ENCODE assay signal across 1 cellular context in the genomic region with DNA sequence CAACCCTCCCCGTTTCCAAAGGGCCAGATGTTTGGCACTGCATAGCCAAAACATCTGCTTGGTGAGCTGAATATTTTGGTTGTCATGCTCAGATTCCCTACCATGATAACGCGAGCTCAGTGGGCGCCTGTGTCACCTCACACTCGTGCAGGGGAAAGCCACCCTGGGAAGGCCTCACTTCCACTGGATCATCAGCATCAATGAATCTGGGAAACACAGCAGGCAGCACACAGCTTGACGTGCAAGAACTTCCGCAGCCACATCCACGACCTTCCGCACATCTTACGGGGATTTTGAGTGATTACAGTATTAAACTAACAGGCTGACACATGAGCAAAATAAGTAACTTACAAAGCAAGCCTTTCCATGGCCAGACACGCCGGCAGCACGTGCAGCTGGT.
TF ChIP-seq lines count a peak whose summit lies in the region.

No MANE protein-coding gene starts in this region.

TF ChIP-seq in IMR-90, 13 proteins besides CTCF, POLR2A, EP300 and RAD21:
- TF ChIP-seq, protein P1, sequence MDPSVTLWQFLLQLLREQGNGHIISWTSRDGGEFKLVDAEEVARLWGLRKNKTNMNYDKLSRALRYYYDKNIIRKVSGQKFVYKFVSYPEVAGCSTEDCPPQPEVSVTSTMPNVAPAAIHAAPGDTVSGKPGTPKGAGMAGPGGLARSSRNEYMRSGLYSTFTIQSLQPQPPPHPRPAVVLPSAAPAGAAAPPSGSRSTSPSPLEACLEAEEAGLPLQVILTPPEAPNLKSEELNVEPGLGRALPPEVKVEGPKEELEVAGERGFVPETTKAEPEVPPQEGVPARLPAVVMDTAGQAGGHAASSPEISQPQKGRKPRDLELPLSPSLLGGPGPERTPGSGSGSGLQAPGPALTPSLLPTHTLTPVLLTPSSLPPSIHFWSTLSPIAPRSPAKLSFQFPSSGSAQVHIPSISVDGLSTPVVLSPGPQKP (IDR thresholded peaks at IDR 0.05; ENCODE audit: borderline replicate concordance, low read depth, low read length), result no peak
- TF ChIP-seq MAZ (IDR thresholded peaks at IDR 0.05; ENCODE audit: borderline replicate concordance, low read depth, low read length) (no peak), CEBPB (IDR thresholded peaks at IDR 0.05; ENCODE audit: low read depth, low read length) (no peak), NFE2L2 (IDR thresholded peaks at IDR 0.05; ENCODE audit: low read depth, low read length) (no peak), MXI1 (IDR thresholded peaks at IDR 0.05; ENCODE audit: borderline replicate concordance, low read depth, low read length) (no peak), RFX5 (IDR thresholded peaks at IDR 0.05; ENCODE audit: low read depth, low read length) (no peak), CHD1 (IDR thresholded peaks at IDR 0.05; ENCODE audit: low read depth, low read length) (no peak), BHLHE40 (IDR thresholded peaks at IDR 0.05; ENCODE audit: low read depth, low read length) (no peak), RCOR1 (IDR thresholded peaks at IDR 0.05; ENCODE audit: insufficient replicate concordance, low read length) (no peak), SMC3 (IDR thresholded peaks at IDR 0.05; ENCODE audit: low read depth, low read length) (no peak), MAFK (IDR thresholded peaks at IDR 0.05; ENCODE audit: low read depth, low read length) (no peak), FOS (IDR thresholded peaks at IDR 0.05; ENCODE audit: low read depth, low read length) (no peak)
- TF ChIP-seq, protein P2, sequence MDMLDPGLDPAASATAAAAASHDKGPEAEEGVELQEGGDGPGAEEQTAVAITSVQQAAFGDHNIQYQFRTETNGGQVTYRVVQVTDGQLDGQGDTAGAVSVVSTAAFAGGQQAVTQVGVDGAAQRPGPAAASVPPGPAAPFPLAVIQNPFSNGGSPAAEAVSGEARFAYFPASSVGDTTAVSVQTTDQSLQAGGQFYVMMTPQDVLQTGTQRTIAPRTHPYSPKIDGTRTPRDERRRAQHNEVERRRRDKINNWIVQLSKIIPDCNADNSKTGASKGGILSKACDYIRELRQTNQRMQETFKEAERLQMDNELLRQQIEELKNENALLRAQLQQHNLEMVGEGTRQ (IDR thresholded peaks at IDR 0.05; ENCODE audit: low read depth, low read length), result no peak
TF ChIP-seq in IMR-90: peak in this region for 0.
